12 cellular contexts compared by ENCODE assay signal in genomic region chr3:20047940-20048339, GRCh38. TPM values are rescaled to one million over a fixed set of nuclear protein-coding genes. Genes with fewer than 3 reads are reported as not detected.
DNase-seq lines count a peak whose midpoint lies in the region; ATAC-seq and TF ChIP-seq lines count a peak whose summit lies in the region.
"Had no signal": no experiment of that assay in that cellular context is flagged by ENCODE, and none has a peak within 500 bp of the region (broad histone marks: within the 10 kb centered on the region; RNA-seq: fewer than 3 reads in every experiment).

No MANE protein-coding gene starts in this region.

- H3K9me3 Mint-ChIP-seq in IgD-negative memory B cell = no peaks in the 10 kb centered on the region
- H3K9me3 Mint-ChIP-seq in dendritic cell treated with granulocyte-macrophage colony-stimulating factor and Interleukin-4, amounts not matched to agents 40 ng/mL and 50 ng/mL, for 4 days = no peaks in the 10 kb centered on the region

- peak overlapping the region; percentile 77 to 95 (median 82) for H3K4me3 Mint-ChIP-seq in IgD-negative memory B cell
- no peak overlapping the region for H3K4me3 Mint-ChIP-seq in dendritic cell treated with granulocyte-macrophage colony-stimulating factor and Interleukin-4, amounts not matched to agents 40 ng/mL and 50 ng/mL, for 4 days

- DNase-seq in AML-193 (lab: John Stamatoyannopoulos, UW) (peak; percentile 41 to 50), pons (ENCODE audit: low spot score) (peak; percentile 42), NCI-H2171 (lab: John Stamatoyannopoulos, UW) (no peak), Peyer's patch (no peak), mesendoderm (no peak)
- DNase-seq: NCI-H1930 had no signal

- no peak overlapping the region for H2BK15ac ChIP-seq in mesendoderm (replicated peaks; ENCODE audit: low read depth)

- H2BK5ac ChIP-seq in mesendoderm (ENCODE audit: low read length) = no peak overlapping the region

- no peak overlapping the region for H3K4me2 ChIP-seq in mesendoderm (ENCODE audit: low read length)

- no peak overlapping the region for H2BK120ac ChIP-seq in mesendoderm (ENCODE audit: low read depth, low read length)

- H3K36me3 ChIP-seq in Peyer's patch = no peaks in the 10 kb centered on the region
- no peaks in the 10 kb centered on the region for H3K36me3 ChIP-seq in mesendoderm (ENCODE audit: control insufficient read depth, insufficient read depth, low read length)

- H4K8ac ChIP-seq in mesendoderm (ENCODE audit: low read depth, low read length) = no peak overlapping the region

- H3K36me3 Mint-ChIP-seq in IgD-negative memory B cell = peaks cover 3% of the 10 kb centered on the region
- no peaks in the 10 kb centered on the region for H3K36me3 Mint-ChIP-seq in dendritic cell treated with granulocyte-macrophage colony-stimulating factor and Interleukin-4, amounts not matched to agents 40 ng/mL and 50 ng/mL, for 4 days (ENCODE audit: low read depth)

- no peak overlapping the region for H3K4me3 ChIP-seq in Peyer's patch
- H3K4me3 ChIP-seq in mesendoderm (ENCODE audit: low read length) = no peak overlapping the region
- H3K4me3 ChIP-seq: lung had no signal

- TF ChIP-seq CTCF in Peyer's patch (IDR thresholded peaks at IDR 0.05) = no peak

- H4K5ac ChIP-seq in mesendoderm (ENCODE audit: low read length) = no peak overlapping the region

- no peaks in the 10 kb centered on the region for H3K79me1 ChIP-seq in mesendoderm (ENCODE audit: low read length)

- TF ChIP-seq POLR2A in Peyer's patch (IDR thresholded peaks at IDR 0.05) = no peak

- peaks cover 0 to 25% (median 9%) of the 10 kb centered on the region in 4 donors for H3K4me1 ChIP-seq in Peyer's patch
- H3K4me1 ChIP-seq in mesendoderm (ENCODE audit: control insufficient read depth, low read depth, low read length) = no peaks in the 10 kb centered on the region

- WGBS in mesendoderm (ENCODE audit: extremely low coverage, insufficient coverage, low lambda C conversion rate) = no CpG with 5 or more reads among the region's 1 CpG

- H3K27me3 ChIP-seq in Peyer's patch = no peaks in the 10 kb centered on the region
- H3K27me3 ChIP-seq in mesendoderm (ENCODE audit: insufficient read depth, low read length, poor library complexity) = no peaks in the 10 kb centered on the region

- intact Hi-C loops in dendritic cell treated with granulocyte-macrophage colony-stimulating factor and Interleukin-4, amounts not matched to agents 40 ng/mL and 50 ng/mL, for 4 days (cut with micrococcal nuclease) = loop anchor here (10.0 kb wide), 1 partner anchor 57 kb away; no protein-coding TSS in a partner anchor

- peaks cover 49 to 52% (median 51%) of the 10 kb centered on the region in 3 donors for H3K4me1 Mint-ChIP-seq in IgD-negative memory B cell
- peaks cover 47% of the 10 kb centered on the region for H3K4me1 Mint-ChIP-seq in dendritic cell treated with granulocyte-macrophage colony-stimulating factor and Interleukin-4, amounts not matched to agents 40 ng/mL and 50 ng/mL, for 4 days (ENCODE audit: low read depth)

- no peaks in the 10 kb centered on the region for H3K9me3 ChIP-seq in Peyer's patch

- H3K27ac ChIP-seq in Peyer's patch (peak overlapping the region in 2 of 4 donors; percentile 37 to 64), mesendoderm (ENCODE audit: low read depth, low read length) (no peak overlapping the region)

- H3K18ac ChIP-seq in mesendoderm (ENCODE audit: low read length) = no peak overlapping the region

- H3K4ac ChIP-seq in mesendoderm (ENCODE audit: low read depth, low read length) = no peak overlapping the region

- H3K56ac ChIP-seq in mesendoderm (ENCODE audit: low read length) = no peak overlapping the region

- H3K27ac Mint-ChIP-seq in IgD-negative memory B cell = peak overlapping the region; percentile 78 to 98 (median 91)
- H3K27ac Mint-ChIP-seq in dendritic cell treated with granulocyte-macrophage colony-stimulating factor and Interleukin-4, amounts not matched to agents 40 ng/mL and 50 ng/mL, for 4 days = peak overlapping the region; percentile 67

- no peak overlapping the region for H3K9ac ChIP-seq in mesendoderm (ENCODE audit: low read length)

- H3K79me2 ChIP-seq in mesendoderm (ENCODE audit: control insufficient read depth, insufficient read depth, low read length) = no peaks in the 10 kb centered on the region

- ATAC-seq in GM19328 (IDR thresholded peaks at IDR 0.05; ENCODE audit: unreplicated experiment) = no peak

- H2AK5ac ChIP-seq in mesendoderm (ENCODE audit: low read length) = no peak overlapping the region

- H3K27me3 Mint-ChIP-seq in IgD-negative memory B cell = no peaks in the 10 kb centered on the region
- H3K27me3 Mint-ChIP-seq in dendritic cell treated with granulocyte-macrophage colony-stimulating factor and Interleukin-4, amounts not matched to agents 40 ng/mL and 50 ng/mL, for 4 days = no peaks in the 10 kb centered on the region

- no peak overlapping the region for H3K23ac ChIP-seq in mesendoderm (ENCODE audit: low read length)

RNA-seq across cellular contexts. Expression of gene KAT2B, which starts 7.7 kb away (rescaled TPM):
- 4.8 TPM for polyA plus RNA-seq in IgD-negative memory B cell
- 10 to 100 TPM; 28.0 to 46.2 (median 42.9) TPM for total RNA-seq in Peyer's patch
- 0.58 TPM for polyA plus RNA-seq in mesendoderm (2013, experiment 1 of 2)
- 0.43 TPM for polyA plus RNA-seq in mesendoderm (2013, experiment 2 of 2)

RNA-seq across cellular contexts. Expression of gene PP2D1, which starts 35.9 kb away (rescaled TPM):
- polyA plus RNA-seq in IgD-negative memory B cell = 0.64 TPM
- total RNA-seq in Peyer's patch = not detected
- polyA plus RNA-seq in mesendoderm (2013, experiment 1 of 2) = not detected
- not detected for polyA plus RNA-seq in mesendoderm (2013, experiment 2 of 2)
- total RNA-seq: bronchial epithelial cell, HT-29, lung had no signal
- polyA plus RNA-seq: lung had no signal

Comparison
In these comparisons a context has a peak if more than half of its experiments do, and no peak if none do; other contexts are left out.
1. DNase-seq: peak in AML-193 (2 of 2) and pons (single experiment); none in NCI-H2171 (single experiment), Peyer's patch (0 of 3) and mesendoderm (single experiment).